Comparison of ENCODE assay signal across 10 cellular contexts in genomic region chr9:71638627-71639026, GRCh38.
A peak's percentile ranks its signal among the peaks of the same experiment; 100 is the strongest.
DNase-seq lines count a peak whose midpoint lies in the region; ATAC-seq and TF ChIP-seq lines count a peak whose summit lies in the region.
"Had no signal": no experiment of that assay in that cellular context is flagged by ENCODE, and none has a peak within 500 bp of the region (broad histone marks: within the 10 kb centered on the region; RNA-seq: fewer than 3 reads in every experiment).

No MANE protein-coding gene starts in this region.

- peak; percentile 5 for DNase-seq in activated CD4-positive, alpha-beta T cell treated with anti-CD3 and anti-CD28 coated beads for 48 hours
- DNase-seq in activated CD4-positive, alpha-beta T cell treated with anti-CD3 and anti-CD28 coated beads, Interleukin-2, amount 50 U/mL, for 1 hour: no peak
- DNase-seq in body of pancreas (peak in 3 of 4 donors; percentile 7 to 52 (median 13)), lower lobe of right lung (no peak), D341Med (ENCODE audit: low spot score) (no peak), A172 (ENCODE audit: low spot score) (no peak)
- DNase-seq: NK-92 treated with Interleukin-12 subunit alpha and Interleukin-12 subunit beta, amount 100 ng/mL, for 24 hours had no signal

- WGBS in body of pancreas, 2 donors: 29 to 65% methylated on average over 7 of the region's 7 CpGs

- H3K36me3 ChIP-seq in body of pancreas (replicated peaks in 1 of 2; ENCODE audit: insufficient read depth in 1 of 2, low read depth in 2 of 2) (no peaks in the 10 kb centered on the region), lower lobe of right lung (no peaks in the 10 kb centered on the region), subcutaneous abdominal adipose tissue (ENCODE audit: control insufficient read depth in 5 of 5, insufficient read depth in 5 of 5, low read length in 5 of 5) (no peaks in the 10 kb centered on the region)
- H3K36me3 ChIP-seq: neutrophil had no signal

- intact Hi-C loops in body of pancreas (cut with DNase I): no loop called here
- intact Hi-C loops in lower lobe of right lung (cut with DNase I): no loop called here

- peak; percentile 55 for ATAC-seq in body of pancreas
- peak; percentile 84 to 90 for ATAC-seq in lower lobe of right lung
- ATAC-seq in HG03565 (IDR thresholded peaks at IDR 0.05; ENCODE audit: unreplicated experiment): no peak

- H3K27me3 ChIP-seq in body of pancreas (no peaks in the 10 kb centered on the region), lower lobe of right lung (ENCODE audit: low read depth) (no peaks in the 10 kb centered on the region), subcutaneous abdominal adipose tissue (ENCODE audit: control insufficient read depth in 5 of 5, insufficient read depth in 4 of 5, low read length in 5 of 5) (no peaks in the 10 kb centered on the region)
- H3K27me3 ChIP-seq: neutrophil had no signal

- H3K9me3 ChIP-seq in body of pancreas (no peaks in the 10 kb centered on the region), lower lobe of right lung (no peaks in the 10 kb centered on the region), subcutaneous abdominal adipose tissue (ENCODE audit: control insufficient read depth in 5 of 5, low read length in 5 of 5) (no peaks in the 10 kb centered on the region)
- H3K9me3 ChIP-seq: neutrophil had no signal

- H3K4me1 ChIP-seq in body of pancreas (no peaks in the 10 kb centered on the region), lower lobe of right lung (peaks cover 20% of the 10 kb centered on the region), subcutaneous abdominal adipose tissue (ENCODE audit: control insufficient read depth in 5 of 5, insufficient read depth in 5 of 5, low read length in 5 of 5) (peaks cover 0 to 18% (median 2%) of the 10 kb centered on the region in 5 donors)

- TF ChIP-seq POLR2A in body of pancreas (IDR thresholded peaks at IDR 0.05): peak in 1 of 3 donors; percentile 29

- TF ChIP-seq CTCF in body of pancreas (IDR thresholded peaks at IDR 0.05) (no peak), lower lobe of right lung (IDR thresholded peaks at IDR 0.05) (no peak)

- peak overlapping the region in 1 of 5 donors; percentile 11 for H3K9ac ChIP-seq in subcutaneous abdominal adipose tissue (ENCODE audit: low read length in 5 of 5)

- H3K4me3 ChIP-seq in body of pancreas: no peak overlapping the region
- H3K4me3 ChIP-seq in lower lobe of right lung: no peak overlapping the region
- peak overlapping the region in 4 of 5 donors; percentile 8 to 36 (median 30) for H3K4me3 ChIP-seq in subcutaneous abdominal adipose tissue (ENCODE audit: low read depth in 1 of 5, low read length in 5 of 5)

- H3K27ac ChIP-seq in body of pancreas (peak overlapping the region in 1 of 4 donors; percentile 18), lower lobe of right lung (peak overlapping the region; percentile 68), subcutaneous abdominal adipose tissue (ENCODE audit: low read depth, low read length) (peak overlapping the region; percentile 43)
- H3K27ac ChIP-seq: neutrophil had no signal

Comparison
In these comparisons a context has a peak if more than half of its experiments do, and no peak if none do; other contexts are left out.
1. DNase-seq: peak in activated CD4-positive, alpha-beta T cell treated with anti-CD3 and anti-CD28 coated beads for 48 hours (single experiment) and body of pancreas (3 of 4); none in activated CD4-positive, alpha-beta T cell treated with anti-CD3 and anti-CD28 coated beads, Interleukin-2, amount 50 U/mL, for 1 hour (single experiment), lower lobe of right lung (single experiment), D341Med (single experiment) and A172 (single experiment).
2. H3K4me3 ChIP-seq: peak in subcutaneous abdominal adipose tissue (4 of 5); none in body of pancreas (0 of 2) and lower lobe of right lung (single experiment).